Comparison of ENCODE assay signal across 18 cellular contexts in genomic region chr1:234662148-234662547, GRCh38.
"Had no signal": no experiment of that assay in that cellular context is flagged by ENCODE, and none has a peak within 500 bp of the region (broad histone marks: within the 10 kb centered on the region; RNA-seq: fewer than 3 reads in every experiment).

No MANE protein-coding gene starts in this region.

- H3K36me3 Mint-ChIP-seq: activated CD4-positive, alpha-beta memory T cell treated with anti-CD3 and anti-CD28 coated beads for 36 hours; activated CD8-positive, alpha-beta memory T cell treated with anti-CD3 and anti-CD28 coated beads, Interleukin-2, amount 10 ng/mL, durations not matched to agents 7 days and 5 days; activated naive CD8-positive, alpha-beta T cell treated with anti-CD3 and anti-CD28 coated beads, Interleukin-2, amount 10 ng/mL, durations not matched to agents 7 days and 5 days; immature natural killer cell; naive thymus-derived CD4-positive, alpha-beta T cell; stimulated activated naive B cell treated with anti-CD40 and anti-IgM and Interleukin-4, amounts not matched to agents 10 μg/mL and 1 μg/mL and 100 μg/mL, for 72 hours had no signal

- H3K9me3 ChIP-seq: body of pancreas, pancreas, sigmoid colon, thoracic aorta had no signal

- H3K27me3 Mint-ChIP-seq: activated CD4-positive, alpha-beta memory T cell treated with anti-CD3 and anti-CD28 coated beads for 36 hours; activated CD8-positive, alpha-beta memory T cell treated with anti-CD3 and anti-CD28 coated beads, Interleukin-2, amount 10 ng/mL, durations not matched to agents 7 days and 5 days; activated naive CD8-positive, alpha-beta T cell treated with anti-CD3 and anti-CD28 coated beads, Interleukin-2, amount 10 ng/mL, durations not matched to agents 7 days and 5 days; naive thymus-derived CD4-positive, alpha-beta T cell; stimulated activated naive B cell treated with anti-CD40 and anti-IgM and Interleukin-4, amounts not matched to agents 10 μg/mL and 1 μg/mL and 100 μg/mL, for 72 hours had no signal

- H3K27me3 ChIP-seq: body of pancreas, pancreas, sigmoid colon, spleen had no signal

- DNase-seq: activated CD4-positive, alpha-beta memory T cell treated with anti-CD3 and anti-CD28 coated beads for 36 hours; activated CD8-positive, alpha-beta memory T cell treated with anti-CD3 and anti-CD28 coated beads, Interleukin-2, amount 10 ng/mL, durations not matched to agents 7 days and 5 days; activated naive CD4-positive, alpha-beta T cell; activated naive CD8-positive, alpha-beta T cell treated with anti-CD3 and anti-CD28 coated beads, Interleukin-2, amount 10 ng/mL, durations not matched to agents 7 days and 5 days; body of pancreas; erythroblast; immature natural killer cell; mesenchymal stem cell; naive thymus-derived CD4-positive, alpha-beta T cell; pancreas; sigmoid colon; spleen; stimulated activated CD4-positive, alpha-beta T cell treated with anti-CD3 and anti-CD28 coated beads, Interleukin-4, amount 100 ng/mL, for 4 hours; stimulated activated naive B cell treated with anti-CD40 and anti-IgM and Interleukin-4, amounts not matched to agents 10 μg/mL and 1 μg/mL and 100 μg/mL, for 72 hours; SW 1271; T-helper 2 cell; WERI-Rb-1 had no signal

- H3K4me3 Mint-ChIP-seq: activated CD4-positive, alpha-beta memory T cell treated with anti-CD3 and anti-CD28 coated beads for 36 hours; activated CD8-positive, alpha-beta memory T cell treated with anti-CD3 and anti-CD28 coated beads, Interleukin-2, amount 10 ng/mL, durations not matched to agents 7 days and 5 days; activated naive CD8-positive, alpha-beta T cell treated with anti-CD3 and anti-CD28 coated beads, Interleukin-2, amount 10 ng/mL, durations not matched to agents 7 days and 5 days; immature natural killer cell; naive thymus-derived CD4-positive, alpha-beta T cell; stimulated activated naive B cell treated with anti-CD40 and anti-IgM and Interleukin-4, amounts not matched to agents 10 μg/mL and 1 μg/mL and 100 μg/mL, for 72 hours had no signal

- FAIRE-seq: pancreas had no signal

- H3K27ac ChIP-seq: body of pancreas, pancreas, sigmoid colon, spleen, thoracic aorta, WERI-Rb-1 had no signal

- H3K9me3 Mint-ChIP-seq: activated naive CD8-positive, alpha-beta T cell treated with anti-CD3 and anti-CD28 coated beads, Interleukin-2, amount 10 ng/mL, durations not matched to agents 7 days and 5 days; immature natural killer cell; naive thymus-derived CD4-positive, alpha-beta T cell; stimulated activated naive B cell treated with anti-CD40 and anti-IgM and Interleukin-4, amounts not matched to agents 10 μg/mL and 1 μg/mL and 100 μg/mL, for 72 hours had no signal

- H3K27ac Mint-ChIP-seq: activated CD4-positive, alpha-beta memory T cell treated with anti-CD3 and anti-CD28 coated beads for 36 hours; activated CD8-positive, alpha-beta memory T cell treated with anti-CD3 and anti-CD28 coated beads, Interleukin-2, amount 10 ng/mL, durations not matched to agents 7 days and 5 days; activated naive CD8-positive, alpha-beta T cell treated with anti-CD3 and anti-CD28 coated beads, Interleukin-2, amount 10 ng/mL, durations not matched to agents 7 days and 5 days; stimulated activated naive B cell treated with anti-CD40 and anti-IgM and Interleukin-4, amounts not matched to agents 10 μg/mL and 1 μg/mL and 100 μg/mL, for 72 hours had no signal

- ATAC-seq: activated CD8-positive, alpha-beta memory T cell treated with anti-CD3 and anti-CD28 coated beads, Interleukin-2, amount 10 ng/mL, durations not matched to agents 7 days and 5 days; body of pancreas; naive thymus-derived CD4-positive, alpha-beta T cell; pancreas; stimulated activated naive B cell treated with anti-CD40 and anti-IgM and Interleukin-4, amounts not matched to agents 10 μg/mL and 1 μg/mL and 100 μg/mL, for 72 hours had no signal

- H3K4me3 ChIP-seq: body of pancreas, pancreas, sigmoid colon, spleen, thoracic aorta had no signal

- H3K36me3 ChIP-seq: pancreas, sigmoid colon, spleen, thoracic aorta, WERI-Rb-1 had no signal
